ENCODE assay signal across 17 cellular contexts in the genomic region with DNA sequence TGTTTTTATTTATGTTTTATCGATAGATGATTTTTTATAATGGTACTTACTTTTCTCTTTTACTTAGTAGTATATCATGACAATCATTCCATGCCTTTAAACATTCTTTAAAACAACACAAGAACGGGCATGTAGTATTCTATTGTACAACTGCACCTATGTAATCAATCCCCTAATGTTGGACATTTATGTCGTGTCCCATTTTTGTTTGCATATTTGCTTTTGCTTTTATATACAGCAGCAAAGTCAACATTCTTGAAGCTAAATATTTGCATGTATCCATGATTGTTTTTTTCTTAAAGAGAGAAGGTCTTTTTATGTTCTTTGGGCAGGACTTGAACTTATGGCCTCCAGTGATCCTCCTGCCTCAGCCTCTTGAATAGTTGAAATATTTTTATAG.
"Had no signal": no experiment of that assay in that cellular context is flagged by ENCODE, and none has a peak within 500 bp of the region (broad histone marks: within the 10 kb centered on the region; RNA-seq: fewer than 3 reads in every experiment).

No MANE protein-coding gene starts in this region.

- H3K27me3 ChIP-seq: ascending aorta, cardiac muscle cell, right lobe of liver, spleen, stomach, testis, upper lobe of left lung had no signal

- H3K9me3 ChIP-seq: ascending aorta, psoas muscle, right lobe of liver, testis had no signal

- H3K4me1 ChIP-seq: psoas muscle had no signal

- H3K27me3 Mint-ChIP-seq: activated T-helper 17 cell treated with anti-CD3 and anti-CD28 coated beads, Interleukin-2, amount 50 U/mL, for 72 hours had no signal

- H3K27ac Mint-ChIP-seq: activated T-helper 17 cell treated with anti-CD3 and anti-CD28 coated beads, Interleukin-2, amount 50 U/mL, for 72 hours; nephron progenitor cell had no signal

- DNase-seq: activated CD4-positive, alpha-beta T cell treated with anti-CD3 and anti-CD28 coated beads for 1 hour; activated CD4-positive, alpha-beta T cell treated with anti-CD3 and anti-CD28 coated beads, Interleukin-2, amount 50 U/mL, for 4 hours; activated naive CD4-positive, alpha-beta T cell treated with Interleukin-2 at 50 U/mL for 16 hours; activated T-cell treated with anti-CD3 and anti-CD28 coated beads for 4 hours; dorsolateral prefrontal cortex; foreskin fibroblast; nephron progenitor cell; psoas muscle; right lobe of liver; spleen; stomach; testis; upper lobe of left lung had no signal

- H3K4me1 Mint-ChIP-seq: activated T-helper 17 cell treated with anti-CD3 and anti-CD28 coated beads, Interleukin-2, amount 50 U/mL, for 72 hours had no signal

- H3K4me3 Mint-ChIP-seq: activated T-helper 17 cell treated with anti-CD3 and anti-CD28 coated beads, Interleukin-2, amount 50 U/mL, for 72 hours; nephron progenitor cell had no signal

- H3K27ac ChIP-seq: cardiac muscle cell, dorsolateral prefrontal cortex, psoas muscle, right lobe of liver, spleen, stomach, testis, upper lobe of left lung had no signal

- H3K4me3 ChIP-seq: ascending aorta, cardiac muscle cell, dorsolateral prefrontal cortex, psoas muscle, right lobe of liver, spleen, stomach, testis, upper lobe of left lung had no signal

- H3K36me3 ChIP-seq: ascending aorta, cardiac muscle cell, right lobe of liver, spleen, stomach, upper lobe of left lung had no signal

- ATAC-seq: esophagus mucosa, psoas muscle, right lobe of liver had no signal
